In the genomic region with DNA sequence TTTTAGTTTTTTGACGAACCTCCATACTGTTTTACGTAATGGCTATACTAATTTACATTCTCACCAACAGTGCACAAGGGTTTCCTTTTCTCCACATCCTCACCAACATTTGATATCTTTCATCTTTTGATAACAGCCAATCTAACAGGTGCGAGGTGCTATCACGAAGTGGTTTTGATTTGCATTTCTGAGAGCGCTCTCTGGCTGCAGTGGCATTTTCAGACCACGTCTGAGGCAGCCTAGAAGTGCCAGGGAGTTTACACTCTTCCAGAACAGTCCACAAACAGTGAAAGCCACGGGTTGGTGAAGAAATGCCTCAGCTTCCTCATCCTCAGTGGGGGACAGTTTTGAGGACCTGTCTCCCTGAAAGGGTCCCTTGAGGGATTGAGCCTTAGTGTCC, we compare ENCODE assay signal across 22 cellular contexts.
"Had no signal": no experiment of that assay in that cellular context is flagged by ENCODE, and none has a peak within 500 bp of the region (broad histone marks: within the 10 kb centered on the region; RNA-seq: fewer than 3 reads in every experiment).

No MANE protein-coding gene starts in this region.

- H3K27me3 Mint-ChIP-seq: activated CD8-positive, alpha-beta memory T cell treated with anti-CD3 and anti-CD28 coated beads, Interleukin-2, amount 10 ng/mL, durations not matched to agents 7 days and 5 days; activated T-helper 17 cell treated with anti-CD3 and anti-CD28 coated beads, Interleukin-2, amount 50 U/mL, for 72 hours; naive thymus-derived CD8-positive, alpha-beta T cell had no signal

- H3K9me3 Mint-ChIP-seq: activated T-helper 17 cell treated with anti-CD3 and anti-CD28 coated beads, Interleukin-2, amount 50 U/mL, for 72 hours; central memory CD8-positive, alpha-beta T cell; immature natural killer cell; stimulated activated effector memory CD8-positive, alpha-beta T cell treated with anti-CD3 and anti-CD28 coated beads, Interleukin-12 subunit alpha, Interleukin-12 subunit beta, amount 100 ng/mL, for 72 hours had no signal

- H3K4me1 Mint-ChIP-seq: central memory CD8-positive, alpha-beta T cell; stimulated activated effector memory CD8-positive, alpha-beta T cell treated with anti-CD3 and anti-CD28 coated beads, Interleukin-12 subunit alpha, Interleukin-12 subunit beta, amount 100 ng/mL, for 72 hours had no signal

- H3K4me1 ChIP-seq: esophagus muscularis mucosa, upper lobe of left lung had no signal

- H3K9me3 ChIP-seq: thoracic aorta, upper lobe of left lung had no signal

- H3K27ac ChIP-seq: esophagus muscularis mucosa, hepatocyte, thoracic aorta, upper lobe of left lung, WERI-Rb-1 had no signal

- H3K4me3 Mint-ChIP-seq: activated CD8-positive, alpha-beta memory T cell treated with anti-CD3 and anti-CD28 coated beads, Interleukin-2, amount 10 ng/mL, durations not matched to agents 7 days and 5 days; activated T-helper 17 cell treated with anti-CD3 and anti-CD28 coated beads, Interleukin-2, amount 50 U/mL, for 72 hours; central memory CD8-positive, alpha-beta T cell; immature natural killer cell; naive thymus-derived CD8-positive, alpha-beta T cell; stimulated activated effector memory CD8-positive, alpha-beta T cell treated with anti-CD3 and anti-CD28 coated beads, Interleukin-12 subunit alpha, Interleukin-12 subunit beta, amount 100 ng/mL, for 72 hours; T-helper 2 cell treated with Interferon-gamma antibody and Interleukin-4, amounts not matched to agents 5 μg/mL and 100 μg/mL, for 36 hours had no signal

- H3K27ac Mint-ChIP-seq: activated CD8-positive, alpha-beta memory T cell treated with anti-CD3 and anti-CD28 coated beads, Interleukin-2, amount 10 ng/mL, durations not matched to agents 7 days and 5 days; activated T-helper 17 cell treated with anti-CD3 and anti-CD28 coated beads, Interleukin-2, amount 50 U/mL, for 72 hours; immature natural killer cell; naive thymus-derived CD8-positive, alpha-beta T cell; stimulated activated effector memory CD8-positive, alpha-beta T cell treated with anti-CD3 and anti-CD28 coated beads, Interleukin-12 subunit alpha, Interleukin-12 subunit beta, amount 100 ng/mL, for 72 hours; T-helper 2 cell treated with Interferon-gamma antibody and Interleukin-4, amounts not matched to agents 5 μg/mL and 100 μg/mL, for 36 hours had no signal

- H3K36me3 Mint-ChIP-seq: activated CD8-positive, alpha-beta memory T cell treated with anti-CD3 and anti-CD28 coated beads, Interleukin-2, amount 10 ng/mL, durations not matched to agents 7 days and 5 days; immature natural killer cell had no signal

- H3K27me3 ChIP-seq: esophagus muscularis mucosa, hepatocyte, upper lobe of left lung had no signal

- H3K4me3 ChIP-seq: esophagus muscularis mucosa, hepatocyte, lung, thoracic aorta, upper lobe of left lung had no signal

- ATAC-seq: activated CD8-positive, alpha-beta memory T cell treated with anti-CD3 and anti-CD28 coated beads, Interleukin-2, amount 10 ng/mL, durations not matched to agents 7 days and 5 days; activated T-helper 17 cell treated with anti-CD3 and anti-CD28 coated beads, Interleukin-2, amount 50 U/mL, for 72 hours; left lobe of liver; sciatic nerve; SK-N-SH treated with all-trans-retinoic acid at 6 μM for 48 hours; stimulated activated effector memory CD8-positive, alpha-beta T cell treated with anti-CD3 and anti-CD28 coated beads, Interleukin-12 subunit alpha, Interleukin-12 subunit beta, amount 100 ng/mL, for 72 hours had no signal

- H3K36me3 ChIP-seq: esophagus muscularis mucosa, thoracic aorta, upper lobe of left lung, WERI-Rb-1 had no signal

- DNase-seq: activated CD4-positive, CD25-positive, alpha-beta regulatory T cell treated with anti-CD3 and anti-CD28 coated beads, Interleukin-2, amount 50 U/mL, for 72 hours; activated CD8-positive, alpha-beta memory T cell treated with anti-CD3 and anti-CD28 coated beads, Interleukin-2, amount 10 ng/mL, durations not matched to agents 7 days and 5 days; activated T-cell treated with anti-CD3 and anti-CD28 coated beads, Interleukin-2, amount 50 U/mL, for 1 hour; aorta; effector memory CD4-positive, alpha-beta T cell; glutamatergic neuron; immature natural killer cell; naive thymus-derived CD8-positive, alpha-beta T cell; stimulated activated CD4-positive, alpha-beta T cell treated with anti-CD3 and anti-CD28 coated beads, Interleukin-2, amount 100 ng/mL, for 24 hours; upper lobe of left lung; WERI-Rb-1 had no signal
